In the genomic region with DNA sequence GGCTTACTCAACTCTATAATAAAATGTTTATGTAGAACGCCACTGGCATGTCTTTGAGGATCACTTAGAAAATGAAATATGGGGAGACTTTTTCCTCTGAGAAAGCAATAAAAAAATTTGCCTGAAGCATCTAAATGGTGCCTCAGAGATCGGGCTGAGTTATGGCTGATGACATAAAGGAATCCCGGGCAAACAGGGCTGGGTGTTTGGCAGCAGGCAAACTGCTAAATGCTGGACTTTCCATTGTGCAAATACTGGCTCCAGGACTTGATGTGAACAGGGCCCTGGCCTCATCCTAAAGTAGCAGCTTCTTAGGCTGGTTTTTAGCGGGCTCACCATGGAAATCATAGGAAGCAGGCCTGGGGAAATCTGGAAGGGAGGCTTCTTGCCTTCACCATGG, we compare ENCODE assay signal across 21 cellular contexts. TPM values are rescaled to one million over a fixed set of nuclear protein-coding genes. Genes with fewer than 3 reads are reported as not detected.
"Had no signal": no experiment of that assay in that cellular context is flagged by ENCODE, and none has a peak within 500 bp of the region (broad histone marks: within the 10 kb centered on the region; RNA-seq: fewer than 3 reads in every experiment).

No MANE protein-coding gene starts in this region.

- H3K27me3 Mint-ChIP-seq: stimulated activated naive B cell treated with anti-CD40 and anti-IgM and Interleukin-4, amounts not matched to agents 10 μg/mL and 1 μg/mL and 100 μg/mL, for 72 hours had no signal

- H3K4me1 Mint-ChIP-seq: naive thymus-derived CD8-positive, alpha-beta T cell; stimulated activated naive B cell treated with anti-CD40 and anti-IgM and Interleukin-4, amounts not matched to agents 10 μg/mL and 1 μg/mL and 100 μg/mL, for 72 hours had no signal

- ATAC-seq: activated naive CD4-positive, alpha-beta T cell treated with anti-CD3 and anti-CD28 coated beads, Interleukin-2, amount 50 U/mL, for 72 hours; body of pancreas; gastroesophageal sphincter; heart left ventricle; naive thymus-derived CD8-positive, alpha-beta T cell; stimulated activated naive B cell treated with anti-CD40 and anti-IgM and Interleukin-4, amounts not matched to agents 10 μg/mL and 1 μg/mL and 100 μg/mL, for 72 hours had no signal

- H3K9me3 Mint-ChIP-seq: activated naive CD4-positive, alpha-beta T cell treated with anti-CD3 and anti-CD28 coated beads, Interleukin-2, amount 50 U/mL, for 72 hours; activated T-helper 1 cell treated with anti-CD3 and anti-CD28 coated beads, Interleukin-12 subunit alpha, Interleukin-12 subunit beta, Interleukin-2, Interleukin-4 antibody, amounts not matched to agents 30 ng/mL and 10 ng/mL and 1 ng/mL, durations not matched to agents 14 hours and 24 hours and 36 hours; endodermal cell; naive thymus-derived CD8-positive, alpha-beta T cell; stimulated activated naive B cell treated with anti-CD40 and anti-IgM and Interleukin-4, amounts not matched to agents 10 μg/mL and 1 μg/mL and 100 μg/mL, for 72 hours had no signal

- H3K36me3 Mint-ChIP-seq: activated naive CD4-positive, alpha-beta T cell treated with anti-CD3 and anti-CD28 coated beads, Interleukin-2, amount 50 U/mL, for 72 hours; naive thymus-derived CD8-positive, alpha-beta T cell; stimulated activated naive B cell treated with anti-CD40 and anti-IgM and Interleukin-4, amounts not matched to agents 10 μg/mL and 1 μg/mL and 100 μg/mL, for 72 hours had no signal

- H3K4me3 Mint-ChIP-seq: activated T-helper 1 cell treated with anti-CD3 and anti-CD28 coated beads, Interleukin-12 subunit alpha, Interleukin-12 subunit beta, Interleukin-2, Interleukin-4 antibody, amounts not matched to agents 30 ng/mL and 10 ng/mL and 1 ng/mL, durations not matched to agents 14 hours and 24 hours and 36 hours; endodermal cell; naive thymus-derived CD8-positive, alpha-beta T cell; stimulated activated naive B cell treated with anti-CD40 and anti-IgM and Interleukin-4, amounts not matched to agents 10 μg/mL and 1 μg/mL and 100 μg/mL, for 72 hours had no signal

- H3K27ac Mint-ChIP-seq: activated naive CD4-positive, alpha-beta T cell treated with anti-CD3 and anti-CD28 coated beads, Interleukin-2, amount 50 U/mL, for 72 hours; activated T-helper 1 cell treated with anti-CD3 and anti-CD28 coated beads, Interleukin-12 subunit alpha, Interleukin-12 subunit beta, Interleukin-2, Interleukin-4 antibody, amounts not matched to agents 30 ng/mL and 10 ng/mL and 1 ng/mL, durations not matched to agents 14 hours and 24 hours and 36 hours; endodermal cell; naive thymus-derived CD8-positive, alpha-beta T cell; stimulated activated naive B cell treated with anti-CD40 and anti-IgM and Interleukin-4, amounts not matched to agents 10 μg/mL and 1 μg/mL and 100 μg/mL, for 72 hours had no signal

- DNase-seq: activated CD4-positive, alpha-beta T cell treated with anti-CD3 and anti-CD28 coated beads, Interleukin-2, amount 50 U/mL, for 4 hours; activated gamma-delta T cell treated with Interleukin-2 at 50 U/mL for 16 hours; amygdala; body of pancreas; endodermal cell; erythroblast; heart left ventricle; kidney glomerular epithelial cell; mesendoderm; naive thymus-derived CD8-positive, alpha-beta T cell; sigmoid colon; spleen; stimulated activated naive B cell treated with anti-CD40 and anti-IgM and Interleukin-4, amounts not matched to agents 10 μg/mL and 1 μg/mL and 100 μg/mL, for 72 hours had no signal

RNA-seq across cellular contexts. Expression of a gene that starts 44.5 kb away (rescaled TPM):
- total RNA-seq: activated naive CD4-positive, alpha-beta T cell treated with anti-CD3 and anti-CD28 coated beads, Interleukin-2, amount 50 U/mL, for 72 hours; activated T-helper 1 cell treated with anti-CD3 and anti-CD28 coated beads, Interleukin-12 subunit alpha, Interleukin-12 subunit beta, Interleukin-2, Interleukin-4 antibody, amounts not matched to agents 30 ng/mL and 10 ng/mL and 1 ng/mL, durations not matched to agents 14 hours and 24 hours and 36 hours; body of pancreas; cardiac septum; endodermal cell; heart left ventricle; liver; naive thymus-derived CD8-positive, alpha-beta T cell; renal cortical epithelial cell; sigmoid colon; spleen; T-helper 2 cell treated with Interferon-gamma antibody and Interleukin-4, amounts not matched to agents 100 ng/mL and 5 ng/mL, for 36 hours; urinary bladder had no signal
